ENCODE assay signal across 11 cellular contexts in genomic region chr14:63760014-63760413, GRCh38. TPM values are rescaled to one million over a fixed set of nuclear protein-coding genes. Genes with fewer than 3 reads are reported as not detected.
DNase-seq lines count a peak whose midpoint lies in the region; ATAC-seq lines count a peak whose summit lies in the region.
"Had no signal": no experiment of that assay in that cellular context is flagged by ENCODE, and none has a peak within 500 bp of the region (broad histone marks: within the 10 kb centered on the region; RNA-seq: fewer than 3 reads in every experiment).

No MANE protein-coding gene starts in this region.

- H3K27me3 Mint-ChIP-seq in CD4-positive, CD25-positive, alpha-beta regulatory T cell = peaks cover 5% of the 10 kb centered on the region
- peaks cover 2% of the 10 kb centered on the region for H3K27me3 Mint-ChIP-seq in dendritic cell treated with granulocyte-macrophage colony-stimulating factor and Interleukin-4, amounts not matched to agents 40 ng/mL and 50 ng/mL, for 4 days

- H3K4me3 ChIP-seq in CD4-positive, CD25-positive, alpha-beta regulatory T cell (ENCODE audit: low read depth, low read length) = peak overlapping the region; percentile 80
- H3K4me3 ChIP-seq: neural progenitor cell had no signal

- H3K27me3 ChIP-seq in CD4-positive, CD25-positive, alpha-beta regulatory T cell (ENCODE audit: control insufficient read depth, insufficient read depth, low read length) = no peaks in the 10 kb centered on the region
- H3K27me3 ChIP-seq: neural progenitor cell had no signal

- H3K4me1 Mint-ChIP-seq in CD4-positive, CD25-positive, alpha-beta regulatory T cell = peaks cover 7 to 19% (median 11%) of the 10 kb centered on the region in 4 donors
- H3K4me1 Mint-ChIP-seq in dendritic cell treated with granulocyte-macrophage colony-stimulating factor and Interleukin-4, amounts not matched to agents 40 ng/mL and 50 ng/mL, for 4 days (ENCODE audit: low read depth) = peaks cover 19% of the 10 kb centered on the region
- H3K4me1 Mint-ChIP-seq: neural progenitor cell had no signal

- H3K27ac ChIP-seq in CD4-positive, CD25-positive, alpha-beta regulatory T cell (ENCODE audit: insufficient read depth, low read length, poor library complexity, severe bottlenecking) = peak overlapping the region; percentile 58
- H3K27ac ChIP-seq: neural progenitor cell had no signal

- H3K27ac Mint-ChIP-seq in CD4-positive, CD25-positive, alpha-beta regulatory T cell = peak overlapping the region in 2 of 3 donors; percentile 79 to 83
- H3K27ac Mint-ChIP-seq in dendritic cell treated with granulocyte-macrophage colony-stimulating factor and Interleukin-4, amounts not matched to agents 40 ng/mL and 50 ng/mL, for 4 days = peak overlapping the region; percentile 88
- H3K27ac Mint-ChIP-seq: neural progenitor cell had no signal

- peak in 1 of 3 donors; percentile 67 for DNase-seq in CD4-positive, CD25-positive, alpha-beta regulatory T cell
- DNase-seq in DMS 273 (lab: John Stamatoyannopoulos, UW; ENCODE audit: unreplicated experiment) (no peak), NCI-H2171 treated with DMSO at 0.1 percent for 48 hours (lab: John Stamatoyannopoulos, UW) (no peak), NCI-H1417 treated with DMSO at 0.1 percent for 48 hours (lab: John Stamatoyannopoulos, UW) (no peak)
- DNase-seq in stimulated activated CD4-positive, alpha-beta T cell treated with anti-CD3 and anti-CD28 coated beads, Interleukin-1b, Interleukin-23, amount 100 ng/mL, for 48 hours = no peak
- DNase-seq: COR-L47, NCI-H2227 treated with DMSO at 0.1 percent for 48 hours had no signal

- peak overlapping the region in 3 of 4 donors; percentile 14 to 81 (median 79) for H3K4me3 Mint-ChIP-seq in CD4-positive, CD25-positive, alpha-beta regulatory T cell
- H3K4me3 Mint-ChIP-seq in dendritic cell treated with granulocyte-macrophage colony-stimulating factor and Interleukin-4, amounts not matched to agents 40 ng/mL and 50 ng/mL, for 4 days = peak overlapping the region; percentile 60
- H3K4me3 Mint-ChIP-seq: neural progenitor cell had no signal

- H3K9me3 ChIP-seq in CD4-positive, CD25-positive, alpha-beta regulatory T cell (ENCODE audit: control insufficient read depth in 2 of 2, low read length in 2 of 2) = no peaks in the 10 kb centered on the region

- intact Hi-C loops in dendritic cell treated with granulocyte-macrophage colony-stimulating factor and Interleukin-4, amounts not matched to agents 40 ng/mL and 50 ng/mL, for 4 days (cut with micrococcal nuclease) = no loop called here

- H3K36me3 Mint-ChIP-seq in CD4-positive, CD25-positive, alpha-beta regulatory T cell = no peaks in the 10 kb centered on the region
- H3K36me3 Mint-ChIP-seq in dendritic cell treated with granulocyte-macrophage colony-stimulating factor and Interleukin-4, amounts not matched to agents 40 ng/mL and 50 ng/mL, for 4 days (ENCODE audit: low read depth) = no peaks in the 10 kb centered on the region
- H3K36me3 Mint-ChIP-seq: neural progenitor cell had no signal

- no peaks in the 10 kb centered on the region for H3K36me3 ChIP-seq in CD4-positive, CD25-positive, alpha-beta regulatory T cell (ENCODE audit: control insufficient read depth, insufficient read depth, low read length)
- H3K36me3 ChIP-seq: neural progenitor cell had no signal

- ATAC-seq in CD4-positive, CD25-positive, alpha-beta regulatory T cell (ENCODE audit: low read depth in 2 of 2) = no peak
- ATAC-seq in GM19351 (IDR thresholded peaks at IDR 0.05; ENCODE audit: unreplicated experiment) (peak; percentile 72), HG03354 (IDR thresholded peaks at IDR 0.05; ENCODE audit: poor library complexity, severe bottlenecking, unreplicated experiment) (peak; percentile 67)

- H3K9me3 Mint-ChIP-seq in CD4-positive, CD25-positive, alpha-beta regulatory T cell = no peaks in the 10 kb centered on the region
- no peaks in the 10 kb centered on the region for H3K9me3 Mint-ChIP-seq in dendritic cell treated with granulocyte-macrophage colony-stimulating factor and Interleukin-4, amounts not matched to agents 40 ng/mL and 50 ng/mL, for 4 days
- H3K9me3 Mint-ChIP-seq: neural progenitor cell had no signal

- H3K4me1 ChIP-seq in CD4-positive, CD25-positive, alpha-beta regulatory T cell (ENCODE audit: control insufficient read depth, insufficient read depth, low read length, poor library complexity, severe bottlenecking) = peaks cover 15% of the 10 kb centered on the region
- H3K4me1 ChIP-seq: neural progenitor cell had no signal

RNA-seq across cellular contexts. Expression of gene SGPP1, which starts 32.1 kb away (rescaled TPM):
- 25.0 TPM for total RNA-seq in CD4-positive, CD25-positive, alpha-beta regulatory T cell
- 10 to 100 TPM; 24.9 to 38.6 (median 34.2) TPM for polyA plus RNA-seq in CD4-positive, CD25-positive, alpha-beta regulatory T cell

Comparison
In these comparisons a context has a peak if more than half of its experiments do, and no peak if none do; other contexts are left out.
1. ATAC-seq: peak in GM19351 (single experiment) and HG03354 (single experiment); none in CD4-positive, CD25-positive, alpha-beta regulatory T cell (0 of 2).